ENCODE assay signal across 13 cellular contexts in the genomic region with DNA sequence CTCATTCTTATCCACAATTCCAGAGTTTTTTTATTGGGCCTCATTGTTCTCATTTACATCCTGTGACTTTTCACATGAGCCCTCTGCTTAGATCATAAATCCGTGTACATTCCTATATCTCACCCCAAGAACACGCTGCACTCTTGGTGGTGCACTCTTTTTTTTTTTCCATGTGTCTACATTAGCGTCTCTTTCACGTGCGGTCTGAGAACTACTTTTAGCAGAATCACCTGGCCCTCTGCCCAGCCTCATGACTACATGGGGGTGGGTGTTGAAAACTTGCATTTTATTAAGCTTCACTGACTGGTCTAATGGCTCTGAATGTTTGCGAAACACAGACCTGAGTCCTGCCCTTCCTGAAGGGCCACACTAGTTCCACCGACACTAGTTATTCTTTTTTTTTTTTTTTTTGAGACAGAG. TPM values are rescaled to one million over a fixed set of nuclear protein-coding genes. Genes with fewer than 3 reads are reported as not detected.
DNase-seq lines count a peak whose midpoint lies in the region; ATAC-seq and TF ChIP-seq lines count a peak whose summit lies in the region.
"Had no signal": no experiment of that assay in that cellular context is flagged by ENCODE, and none has a peak within 500 bp of the region (broad histone marks: within the 10 kb centered on the region; RNA-seq: fewer than 3 reads in every experiment).

No MANE protein-coding gene starts in this region.

- H3K4me2 ChIP-seq in PC-9: peak overlapping the region; percentile 24; the same call in 1 of the 2 replicates
- H3K4me2 ChIP-seq: A549, GM23338 had no signal

- POLR2A ChIA-PET in PC-9 (lab: Charles Lee; ENCODE audit: unreplicated experiment): interaction anchor here (0.8 to 0.9 kb wide), 2 partner anchors 108 to 115 kb away, joined by 6 to 13 read pairs; a partner anchor contains a TSS

- H3F3A ChIP-seq in PC-9 (ENCODE audit: insufficient read depth, low read depth): peaks cover 4% of the 10 kb centered on the region; the same call in 1 of the 2 replicates

- no peaks in the 10 kb centered on the region for H4K20me1 ChIP-seq in PC-9 (ENCODE audit: insufficient read depth)

- no peak for TF ChIP-seq EP300 in upper lobe of left lung (IDR thresholded peaks at IDR 0.05)

- DNase-seq in DMS53 (lab: John Stamatoyannopoulos, UW): peak; percentile 7
- no peak for DNase-seq in DMS53 treated with DMSO at 0.1 percent for 48 hours (lab: John Stamatoyannopoulos, UW; ENCODE audit: unreplicated experiment)
- peak; percentile 75 to 76 for DNase-seq in PC-9
- peak in 4 of 5 donors; percentile 26 to 74 (median 46) for DNase-seq in heart left ventricle
- peak in 1 of 2 donors; percentile 83 for DNase-seq in upper lobe of left lung
- no peak for DNase-seq in effector memory CD4-positive, alpha-beta T cell
- DNase-seq in stimulated activated naive CD4-positive, alpha-beta T cell treated with Interleukin-2 at 50 U/mL for 16 hours (lab: John Stamatoyannopoulos, UW): no peak
- no peak for DNase-seq in SK-N-DZ (ENCODE audit: low spot score)
- DNase-seq: natural killer cell, NCI-H524 had no signal

- CTCF ChIA-PET in PC-9 (lab: Charles Lee): interaction anchor here (0.7 to 0.8 kb wide), 2 partner anchors 9 to 229 kb away, joined by 7 to 10 read pairs; no protein-coding TSS in a partner anchor

- no peak overlapping the region for H3K4me3 ChIP-seq in PC-9
- no peak overlapping the region for H3K4me3 ChIP-seq in heart left ventricle
- H3K4me3 ChIP-seq in upper lobe of left lung: no peak overlapping the region
- no peak overlapping the region for H3K4me3 ChIP-seq in effector memory CD4-positive, alpha-beta T cell (ENCODE audit: insufficient read depth, low read depth, low read length, poor library complexity, severe bottlenecking)
- H3K4me3 ChIP-seq: A549, GM23338, thoracic aorta had no signal

- BruUV-seq in PC-9 (replicated peaks; lab: Mats Ljungman, UMichigan): no TSS peak

- H3K9me3 ChIP-seq in PC-9 (ENCODE audit: insufficient read depth, low read depth) (no peaks in the 10 kb centered on the region), heart left ventricle (no peaks in the 10 kb centered on the region), upper lobe of left lung (no peaks in the 10 kb centered on the region)
- no peaks in the 10 kb centered on the region for H3K9me3 ChIP-seq in effector memory CD4-positive, alpha-beta T cell (ENCODE audit: control insufficient read depth, low read length)
- H3K9me3 ChIP-seq: A549, thoracic aorta had no signal

- intact Hi-C loops in PC-9 (cut with micrococcal nuclease; ENCODE audit: unreplicated experiment) (no loop called here), heart left ventricle (cut with DNase I) (loop anchor here in 5 of 10 donors (2.0 to 10.0 kb wide), 6 partner anchors 231 to 783 kb away; no protein-coding TSS in a partner anchor)

- ATAC-seq in heart left ventricle (peak in 3 of 4 donors; percentile 29 to 53 (median 50)), upper lobe of left lung (ENCODE audit: low FRiP score in 2 of 2) (peak; percentile 49 to 55)
- ATAC-seq: A549, GM23338 had no signal

- TF ChIP-seq POLR2A in heart left ventricle (IDR thresholded peaks at IDR 0.05) (no peak), upper lobe of left lung (IDR thresholded peaks at IDR 0.05) (no peak)

- H3K36me3 ChIP-seq in PC-9 (ENCODE audit: low read depth) (no peaks in the 10 kb centered on the region), heart left ventricle (no peaks in the 10 kb centered on the region), upper lobe of left lung (no peaks in the 10 kb centered on the region)
- H3K36me3 ChIP-seq in effector memory CD4-positive, alpha-beta T cell (ENCODE audit: control insufficient read depth, insufficient read depth, low read length): no peaks in the 10 kb centered on the region
- H3K36me3 ChIP-seq: thoracic aorta had no signal

- H3K9me2 ChIP-seq in PC-9 (ENCODE audit: insufficient read depth): no peaks in the 10 kb centered on the region

- no peaks in the 10 kb centered on the region for H3K79me2 ChIP-seq in PC-9 (ENCODE audit: low read depth)

- H2AFZ ChIP-seq in PC-9: no peak overlapping the region
- H2AFZ ChIP-seq: GM23338 had no signal

- H3K4me1 ChIP-seq in PC-9 (replicated peaks; ENCODE audit: insufficient read depth): 0 out of 2 replicates have a peak, but pooled peaks cover 6% of the 10 kb centered on the region
- H3K4me1 ChIP-seq in heart left ventricle: peaks cover 0 to 9% (median 0%) of the 10 kb centered on the region in 12 donors
- H3K4me1 ChIP-seq in upper lobe of left lung: peaks cover 0 to 13% (median 1%) of the 10 kb centered on the region in 4 donors
- H3K4me1 ChIP-seq in effector memory CD4-positive, alpha-beta T cell (ENCODE audit: control insufficient read depth, insufficient read depth, low read length, poor library complexity, severe bottlenecking): no peaks in the 10 kb centered on the region
- H3K4me1 ChIP-seq: A549 had no signal

- WGBS in heart left ventricle, 4 donors: 10 to 21% (median 13%) methylated on average over 7 of the region's 7 CpGs
- WGBS in upper lobe of left lung, 2 donors: 11 to 13% methylated on average over 7 of the region's 7 CpGs

- H3K27me3 ChIP-seq in PC-9 (ENCODE audit: insufficient read depth, low read depth) (no peaks in the 10 kb centered on the region), heart left ventricle (no peaks in the 10 kb centered on the region), upper lobe of left lung (no peaks in the 10 kb centered on the region)
- no peaks in the 10 kb centered on the region for H3K27me3 ChIP-seq in effector memory CD4-positive, alpha-beta T cell (replicated peaks; ENCODE audit: control insufficient read depth, insufficient read depth, low read length, poor library complexity, severe bottlenecking)

- H3K27ac ChIP-seq in PC-9: peak overlapping the region; percentile 10; the same call in 1 of the 2 replicates
- H3K27ac ChIP-seq in heart left ventricle: no peak overlapping the region
- H3K27ac ChIP-seq in upper lobe of left lung: peak overlapping the region in 1 of 4 donors; percentile 72
- H3K27ac ChIP-seq in effector memory CD4-positive, alpha-beta T cell (ENCODE audit: insufficient read depth, low read length, poor library complexity, severe bottlenecking): no peak overlapping the region
- H3K27ac ChIP-seq: A549, thoracic aorta had no signal

- TF ChIP-seq CTCF in PC-9 (conservative IDR thresholded peaks at IDR 0.05) (no peak), heart left ventricle (IDR thresholded peaks at IDR 0.05) (no peak), upper lobe of left lung (IDR thresholded peaks at IDR 0.05) (no peak)

RNA-seq across cellular contexts. Expression of a gene that starts 18.6 kb away (rescaled TPM):
- total RNA-seq in PC-9 (2021) (not detected in 2 replicates), heart left ventricle (not detected), upper lobe of left lung (not detected)
- polyA plus RNA-seq in heart left ventricle: not detected
- not detected in 2 replicates for polyA plus RNA-seq in SK-N-DZ (2014; cell fraction: cytosol; rRNA removed)
- polyA plus RNA-seq in SK-N-DZ (2014; cell fraction: nucleus; rRNA removed): not detected in 2 replicates
- total RNA-seq: GM23338, natural killer cell, thoracic aorta had no signal
- polyA plus RNA-seq: A549, GM23338 had no signal

Comparison
In these comparisons a context has a peak if more than half of its experiments do, and no peak if none do; other contexts are left out.
1. DNase-seq: peak in DMS53 (single experiment), PC-9 (2 of 2) and heart left ventricle (4 of 5); none in DMS53 treated with DMSO at 0.1 percent for 48 hours (single experiment), effector memory CD4-positive, alpha-beta T cell (0 of 3), stimulated activated naive CD4-positive, alpha-beta T cell treated with Interleukin-2 at 50 U/mL for 16 hours (single experiment) and SK-N-DZ (single experiment).